ENCODE assay signal across 35 cellular contexts in genomic region chr4:3433138-3433869, GRCh38. TPM values are rescaled to one million over a fixed set of nuclear protein-coding genes. Genes with fewer than 3 reads are reported as not detected.
"Had no signal": no experiment of that assay in that cellular context is flagged by ENCODE, and none has a peak within 500 bp of the region (broad histone marks: within the 10 kb centered on the region; RNA-seq: fewer than 3 reads in every experiment).

No MANE protein-coding gene starts in this region.

- H3K4me1 Mint-ChIP-seq: activated naive CD8-positive, alpha-beta T cell treated with anti-CD3 and anti-CD28 coated beads for 36 hours; activated T-helper 17 cell treated with anti-CD3 and anti-CD28 coated beads, Interleukin-2, amount 50 U/mL, for 72 hours; immature natural killer cell; stimulated activated naive B cell treated with anti-CD40 and anti-IgM and Interleukin-4, amounts not matched to agents 10 μg/mL and 1 μg/mL and 100 μg/mL, for 72 hours; T-helper 17 cell had no signal

- H3K27ac Mint-ChIP-seq: activated CD4-positive, alpha-beta memory T cell treated with anti-CD3 and anti-CD28 coated beads, Interleukin-2, amount 10 ng/mL, durations not matched to agents 7 days and 5 days; activated naive CD8-positive, alpha-beta T cell treated with anti-CD3 and anti-CD28 coated beads for 36 hours; activated T-helper 17 cell treated with anti-CD3 and anti-CD28 coated beads, Interleukin-2, amount 50 U/mL, for 72 hours; effector memory CD8-positive, alpha-beta T cell; immature natural killer cell; natural killer cell treated with Interleukin-12 subunit alpha and Interleukin-12 subunit beta and Interleukin-15 and Interleukin-18, amount 100 ng/mL, for 72 hours; stimulated activated naive B cell treated with anti-CD40 and anti-IgM and Interleukin-4, amounts not matched to agents 10 μg/mL and 1 μg/mL and 100 μg/mL, for 72 hours; T-helper 17 cell had no signal

- H3K9me3 Mint-ChIP-seq: activated CD4-positive, alpha-beta memory T cell treated with anti-CD3 and anti-CD28 coated beads, Interleukin-2, amount 10 ng/mL, durations not matched to agents 7 days and 5 days; activated naive CD8-positive, alpha-beta T cell treated with anti-CD3 and anti-CD28 coated beads for 36 hours; activated T-cell treated with anti-CD3 and anti-CD28 coated beads, Interleukin-2, amount 50 U/mL, for 4 hours; activated T-helper 17 cell treated with anti-CD3 and anti-CD28 coated beads, Interleukin-2, amount 50 U/mL, for 72 hours; effector memory CD8-positive, alpha-beta T cell; immature natural killer cell; natural killer cell treated with Interleukin-12 subunit alpha and Interleukin-12 subunit beta and Interleukin-15 and Interleukin-18, amount 100 ng/mL, for 72 hours; stimulated activated naive B cell treated with anti-CD40 and anti-IgM and Interleukin-4, amounts not matched to agents 10 μg/mL and 1 μg/mL and 100 μg/mL, for 72 hours had no signal

- H3K36me3 ChIP-seq: cardiac muscle cell had no signal

- H3K36me3 Mint-ChIP-seq: activated naive CD8-positive, alpha-beta T cell treated with anti-CD3 and anti-CD28 coated beads for 36 hours; natural killer cell treated with Interleukin-12 subunit alpha and Interleukin-12 subunit beta and Interleukin-15 and Interleukin-18, amount 100 ng/mL, for 72 hours; stimulated activated naive B cell treated with anti-CD40 and anti-IgM and Interleukin-4, amounts not matched to agents 10 μg/mL and 1 μg/mL and 100 μg/mL, for 72 hours had no signal

- ATAC-seq: activated CD4-positive, CD25-positive, alpha-beta regulatory T cell treated with anti-CD3 and anti-CD28 coated beads, Interleukin-2, amount 50 U/mL, for 24 hours; activated T-cell treated with anti-CD3 and anti-CD28 coated beads, Interleukin-2, amount 50 U/mL, for 4 hours; activated T-helper 17 cell treated with anti-CD3 and anti-CD28 coated beads, Interleukin-2, amount 50 U/mL, for 72 hours; body of pancreas; effector memory CD8-positive, alpha-beta T cell; lower lobe of right lung; mucosa of descending colon; natural killer cell treated with Interleukin-12 subunit alpha and Interleukin-12 subunit beta and Interleukin-15 and Interleukin-18, amount 100 ng/mL, for 72 hours; stimulated activated naive B cell treated with anti-CD40 and anti-IgM and Interleukin-4, amounts not matched to agents 10 μg/mL and 1 μg/mL and 100 μg/mL, for 72 hours; T-helper 17 cell had no signal

- H3K27me3 Mint-ChIP-seq: activated CD4-positive, alpha-beta memory T cell treated with anti-CD3 and anti-CD28 coated beads, Interleukin-2, amount 10 ng/mL, durations not matched to agents 7 days and 5 days; activated naive CD8-positive, alpha-beta T cell treated with anti-CD3 and anti-CD28 coated beads for 36 hours; activated T-helper 17 cell treated with anti-CD3 and anti-CD28 coated beads, Interleukin-2, amount 50 U/mL, for 72 hours; effector memory CD8-positive, alpha-beta T cell; natural killer cell treated with Interleukin-12 subunit alpha and Interleukin-12 subunit beta and Interleukin-15 and Interleukin-18, amount 100 ng/mL, for 72 hours; stimulated activated naive B cell treated with anti-CD40 and anti-IgM and Interleukin-4, amounts not matched to agents 10 μg/mL and 1 μg/mL and 100 μg/mL, for 72 hours; T-helper 17 cell had no signal

- DNase-seq: activated CD4-positive, alpha-beta memory T cell treated with anti-CD3 and anti-CD28 coated beads, Interleukin-2, amount 10 ng/mL, durations not matched to agents 7 days and 5 days; activated CD4-positive, alpha-beta T cell treated with anti-CD3 and anti-CD28 coated beads for 48 hours; activated gamma-delta T cell treated with Interleukin-2 at 50 U/mL for 16 hours; activated naive CD8-positive, alpha-beta T cell treated with anti-CD3 and anti-CD28 coated beads for 36 hours; activated T-cell treated with anti-CD3 and anti-CD28 coated beads, Interleukin-2, amount 50 U/mL, for 4 hours; adrenal gland; aorta; body of pancreas; cortex of kidney; effector memory CD8-positive, alpha-beta T cell; head of caudate nucleus; hippocampal formation; immature natural killer cell; lower lobe of right lung; mesendoderm; sigmoid colon; small intestine; stimulated activated CD4-positive, alpha-beta T cell treated with anti-CD3 and anti-CD28 coated beads, Interleukin-4, amount 100 ng/mL, for 24 hours; stimulated activated naive B cell treated with anti-CD40 and anti-IgM and Interleukin-4, amounts not matched to agents 10 μg/mL and 1 μg/mL and 100 μg/mL, for 72 hours; stomach; T-helper 17 cell; T1000; tibial artery; WERI-Rb-1 had no signal

- H3K9me3 ChIP-seq: adrenal gland, body of pancreas, lower lobe of right lung, mucosa of descending colon, sigmoid colon, stomach, tibial artery had no signal

- H3K4me1 ChIP-seq: body of pancreas, sigmoid colon had no signal

- H3K27ac ChIP-seq: adrenal gland, body of pancreas, cardiac muscle cell, lower lobe of right lung, sigmoid colon, stomach, tibial artery, WERI-Rb-1 had no signal

- H3K4me3 ChIP-seq: adrenal gland, body of pancreas, cardiac muscle cell, lower lobe of right lung, mucosa of descending colon, sigmoid colon, stomach, tibial artery had no signal

- H3K4me3 Mint-ChIP-seq: activated CD4-positive, alpha-beta memory T cell treated with anti-CD3 and anti-CD28 coated beads, Interleukin-2, amount 10 ng/mL, durations not matched to agents 7 days and 5 days; activated naive CD8-positive, alpha-beta T cell treated with anti-CD3 and anti-CD28 coated beads for 36 hours; activated T-cell treated with anti-CD3 and anti-CD28 coated beads, Interleukin-2, amount 50 U/mL, for 4 hours; activated T-helper 17 cell treated with anti-CD3 and anti-CD28 coated beads, Interleukin-2, amount 50 U/mL, for 72 hours; effector memory CD8-positive, alpha-beta T cell; immature natural killer cell; natural killer cell treated with Interleukin-12 subunit alpha and Interleukin-12 subunit beta and Interleukin-15 and Interleukin-18, amount 100 ng/mL, for 72 hours; stimulated activated naive B cell treated with anti-CD40 and anti-IgM and Interleukin-4, amounts not matched to agents 10 μg/mL and 1 μg/mL and 100 μg/mL, for 72 hours; T-helper 17 cell had no signal

- H3K27me3 ChIP-seq: adrenal gland, body of pancreas, cardiac muscle cell, sigmoid colon, stomach, tibial artery had no signal

- FAIRE-seq: endothelial cell of umbilical vein, small intestine had no signal

RNA-seq across cellular contexts. Expression of gene HGFAC, which starts 8.5 kb away (rescaled TPM):
- total RNA-seq: activated CD4-positive, alpha-beta memory T cell treated with anti-CD3 and anti-CD28 coated beads, Interleukin-2, amount 10 ng/mL, durations not matched to agents 7 days and 5 days; activated naive CD8-positive, alpha-beta T cell treated with anti-CD3 and anti-CD28 coated beads for 36 hours; activated T-helper 17 cell treated with anti-CD3 and anti-CD28 coated beads, Interleukin-2, amount 50 U/mL, for 72 hours; fibroblast of villous mesenchyme; kidney epithelial cell; natural killer cell treated with Interleukin-12 subunit alpha and Interleukin-12 subunit beta and Interleukin-15 and Interleukin-18, amount 100 ng/mL, for 72 hours; stomach; T-helper 17 cell; ureter had no signal
- polyA plus RNA-seq: fibroblast of lung, immature natural killer cell had no signal

RNA-seq across cellular contexts. Expression of gene DOK7, which starts 29.8 kb away (rescaled TPM):
- total RNA-seq: activated CD4-positive, alpha-beta memory T cell treated with anti-CD3 and anti-CD28 coated beads, Interleukin-2, amount 10 ng/mL, durations not matched to agents 7 days and 5 days; activated naive CD8-positive, alpha-beta T cell treated with anti-CD3 and anti-CD28 coated beads for 36 hours; activated T-cell treated with anti-CD3 and anti-CD28 coated beads, Interleukin-2, amount 50 U/mL, for 4 hours; activated T-helper 17 cell treated with anti-CD3 and anti-CD28 coated beads, Interleukin-2, amount 50 U/mL, for 72 hours; endothelial cell of umbilical vein; fibroblast of villous mesenchyme; osteocyte; T-helper 17 cell had no signal
- polyA plus RNA-seq: endothelial cell of umbilical vein, fibroblast of lung had no signal
